Comparison of ENCODE assay signal across 2 cellular contexts in the genomic region with DNA sequence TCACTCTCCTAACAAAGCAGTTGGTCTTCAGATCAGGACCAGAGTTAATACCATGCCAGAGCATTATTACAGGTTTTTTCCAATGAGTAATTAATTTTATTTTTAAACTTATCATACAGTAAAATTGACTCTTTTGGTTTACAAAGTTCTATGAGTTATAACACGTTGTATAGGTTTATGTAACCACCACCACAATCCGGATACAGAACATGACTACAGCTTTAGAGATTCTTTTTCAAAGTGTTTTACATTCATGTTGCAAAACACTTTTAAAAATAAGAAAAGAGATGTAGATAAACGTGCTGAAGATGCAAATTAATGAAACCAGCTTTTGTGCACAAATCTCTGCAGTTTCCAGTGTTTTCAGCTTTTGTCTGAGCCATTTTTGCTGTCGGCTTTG.
TF ChIP-seq lines count a peak whose summit lies in the region.

No MANE protein-coding gene starts in this region.

TF ChIP-seq in SK-N-SH, 30 proteins besides CTCF, POLR2A, EP300 and RAD21 (continued from another document):
- TF ChIP-seq, protein P1, sequence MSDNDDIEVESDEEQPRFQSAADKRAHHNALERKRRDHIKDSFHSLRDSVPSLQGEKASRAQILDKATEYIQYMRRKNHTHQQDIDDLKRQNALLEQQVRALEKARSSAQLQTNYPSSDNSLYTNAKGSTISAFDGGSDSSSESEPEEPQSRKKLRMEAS (IDR thresholded peaks at IDR 0.05; ENCODE audit: low read depth) = no peak
- TF ChIP-seq YY1 (IDR thresholded peaks at IDR 0.05; ENCODE audit: low read depth) = no peak
- TF ChIP-seq SMC3 (IDR thresholded peaks at IDR 0.05; ENCODE audit: low read depth, low read length) = no peak
- TF ChIP-seq FOSL2 (IDR thresholded peaks at IDR 0.05; ENCODE audit: borderline replicate concordance, low read depth) = no peak
- TF ChIP-seq RXRA (IDR thresholded peaks at IDR 0.05; ENCODE audit: borderline replicate concordance, low read depth) = no peak
- no peak for TF ChIP-seq FOXJ3 (CRISPR knock-in tag; IDR thresholded peaks at IDR 0.05)
- no peak for TF ChIP-seq CHD2 (IDR thresholded peaks at IDR 0.05; ENCODE audit: low read length, partially characterized antibody)
- no peak for TF ChIP-seq NRF1 (IDR thresholded peaks at IDR 0.05; ENCODE audit: low read depth, low read length)
- TF ChIP-seq MEF2A (IDR thresholded peaks at IDR 0.05; ENCODE audit: borderline replicate concordance, low read depth) = no peak
- no peak for TF ChIP-seq SIN3A (IDR thresholded peaks at IDR 0.05; ENCODE audit: borderline replicate concordance, low read depth, low read length)
- no peak for TF ChIP-seq GATA2 (CRISPR knock-in tag; IDR thresholded peaks at IDR 0.05)
- TF ChIP-seq MXI1 (IDR thresholded peaks at IDR 0.05; ENCODE audit: low read depth, low read length) = no peak
- TF ChIP-seq, protein P2, sequence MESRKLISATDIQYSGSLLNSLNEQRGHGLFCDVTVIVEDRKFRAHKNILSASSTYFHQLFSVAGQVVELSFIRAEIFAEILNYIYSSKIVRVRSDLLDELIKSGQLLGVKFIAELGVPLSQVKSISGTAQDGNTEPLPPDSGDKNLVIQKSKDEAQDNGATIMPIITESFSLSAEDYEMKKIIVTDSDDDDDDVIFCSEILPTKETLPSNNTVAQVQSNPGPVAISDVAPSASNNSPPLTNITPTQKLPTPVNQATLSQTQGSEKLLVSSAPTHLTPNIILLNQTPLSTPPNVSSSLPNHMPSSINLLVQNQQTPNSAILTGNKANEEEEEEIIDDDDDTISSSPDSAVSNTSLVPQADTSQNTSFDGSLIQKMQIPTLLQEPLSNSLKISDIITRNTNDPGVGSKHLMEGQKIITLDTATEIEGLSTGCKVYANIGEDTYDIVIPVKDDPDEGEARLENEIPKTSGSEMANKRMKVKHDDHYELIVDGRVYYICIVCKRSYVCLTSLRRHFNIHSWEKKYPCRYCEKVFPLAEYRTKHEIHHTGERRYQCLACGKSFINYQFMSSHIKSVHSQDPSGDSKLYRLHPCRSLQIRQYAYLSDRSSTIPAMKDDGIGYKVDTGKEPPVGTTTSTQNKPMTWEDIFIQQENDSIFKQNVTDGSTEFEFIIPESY (IDR thresholded peaks at IDR 0.05; ENCODE audit: borderline replicate concordance, low read depth) = no peak
- no peak for TF ChIP-seq POLR2AphosphoS5 (IDR thresholded peaks at IDR 0.05; ENCODE audit: low read depth, low read length)

TF ChIP-seq in SK-N-SH treated with all-trans-retinoic acid at 6 μM for 48 hours, 23 proteins besides CTCF, POLR2A, EP300 and RAD21 (continued from another document):
- TF ChIP-seq, protein P3, sequence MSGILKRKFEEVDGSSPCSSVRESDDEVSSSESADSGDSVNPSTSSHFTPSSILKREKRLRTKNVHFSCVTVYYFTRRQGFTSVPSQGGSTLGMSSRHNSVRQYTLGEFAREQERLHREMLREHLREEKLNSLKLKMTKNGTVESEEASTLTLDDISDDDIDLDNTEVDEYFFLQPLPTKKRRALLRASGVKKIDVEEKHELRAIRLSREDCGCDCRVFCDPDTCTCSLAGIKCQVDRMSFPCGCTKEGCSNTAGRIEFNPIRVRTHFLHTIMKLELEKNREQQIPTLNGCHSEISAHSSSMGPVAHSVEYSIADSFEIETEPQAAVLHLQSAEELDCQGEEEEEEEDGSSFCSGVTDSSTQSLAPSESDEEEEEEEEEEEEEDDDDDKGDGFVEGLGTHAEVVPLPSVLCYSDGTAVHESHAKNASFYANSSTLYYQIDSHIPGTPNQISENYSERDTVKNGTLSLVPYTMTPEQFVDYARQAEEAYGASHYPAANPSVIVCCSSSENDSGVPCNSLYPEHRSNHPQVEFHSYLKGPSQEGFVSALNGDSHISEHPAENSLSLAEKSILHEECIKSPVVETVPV (CRISPR knock-in tag; IDR thresholded peaks at IDR 0.05) = no peak
- TF ChIP-seq, protein P4, sequence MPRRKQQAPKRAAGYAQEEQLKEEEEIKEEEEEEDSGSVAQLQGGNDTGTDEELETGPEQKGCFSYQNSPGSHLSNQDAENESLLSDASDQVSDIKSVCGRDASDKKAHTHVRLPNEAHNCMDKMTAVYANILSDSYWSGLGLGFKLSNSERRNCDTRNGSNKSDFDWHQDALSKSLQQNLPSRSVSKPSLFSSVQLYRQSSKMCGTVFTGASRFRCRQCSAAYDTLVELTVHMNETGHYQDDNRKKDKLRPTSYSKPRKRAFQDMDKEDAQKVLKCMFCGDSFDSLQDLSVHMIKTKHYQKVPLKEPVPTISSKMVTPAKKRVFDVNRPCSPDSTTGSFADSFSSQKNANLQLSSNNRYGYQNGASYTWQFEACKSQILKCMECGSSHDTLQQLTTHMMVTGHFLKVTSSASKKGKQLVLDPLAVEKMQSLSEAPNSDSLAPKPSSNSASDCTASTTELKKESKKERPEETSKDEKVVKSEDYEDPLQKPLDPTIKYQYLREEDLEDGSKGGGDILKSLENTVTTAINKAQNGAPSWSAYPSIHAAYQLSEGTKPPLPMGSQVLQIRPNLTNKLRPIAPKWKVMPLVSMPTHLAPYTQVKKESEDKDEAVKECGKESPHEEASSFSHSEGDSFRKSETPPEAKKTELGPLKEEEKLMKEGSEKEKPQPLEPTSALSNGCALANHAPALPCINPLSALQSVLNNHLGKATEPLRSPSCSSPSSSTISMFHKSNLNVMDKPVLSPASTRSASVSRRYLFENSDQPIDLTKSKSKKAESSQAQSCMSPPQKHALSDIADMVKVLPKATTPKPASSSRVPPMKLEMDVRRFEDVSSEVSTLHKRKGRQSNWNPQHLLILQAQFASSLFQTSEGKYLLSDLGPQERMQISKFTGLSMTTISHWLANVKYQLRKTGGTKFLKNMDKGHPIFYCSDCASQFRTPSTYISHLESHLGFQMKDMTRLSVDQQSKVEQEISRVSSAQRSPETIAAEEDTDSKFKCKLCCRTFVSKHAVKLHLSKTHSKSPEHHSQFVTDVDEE (CRISPR knock-in tag; IDR thresholded peaks at IDR 0.05) = no peak
- TF ChIP-seq, protein P5, sequence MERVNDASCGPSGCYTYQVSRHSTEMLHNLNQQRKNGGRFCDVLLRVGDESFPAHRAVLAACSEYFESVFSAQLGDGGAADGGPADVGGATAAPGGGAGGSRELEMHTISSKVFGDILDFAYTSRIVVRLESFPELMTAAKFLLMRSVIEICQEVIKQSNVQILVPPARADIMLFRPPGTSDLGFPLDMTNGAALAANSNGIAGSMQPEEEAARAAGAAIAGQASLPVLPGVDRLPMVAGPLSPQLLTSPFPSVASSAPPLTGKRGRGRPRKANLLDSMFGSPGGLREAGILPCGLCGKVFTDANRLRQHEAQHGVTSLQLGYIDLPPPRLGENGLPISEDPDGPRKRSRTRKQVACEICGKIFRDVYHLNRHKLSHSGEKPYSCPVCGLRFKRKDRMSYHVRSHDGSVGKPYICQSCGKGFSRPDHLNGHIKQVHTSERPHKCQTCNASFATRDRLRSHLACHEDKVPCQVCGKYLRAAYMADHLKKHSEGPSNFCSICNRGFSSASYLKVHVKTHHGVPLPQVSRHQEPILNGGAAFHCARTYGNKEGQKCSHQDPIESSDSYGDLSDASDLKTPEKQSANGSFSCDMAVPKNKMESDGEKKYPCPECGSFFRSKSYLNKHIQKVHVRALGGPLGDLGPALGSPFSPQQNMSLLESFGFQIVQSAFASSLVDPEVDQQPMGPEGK (CRISPR knock-in tag; IDR thresholded peaks at IDR 0.05; ENCODE audit: borderline replicate concordance) = no peak
- no peak for TF ChIP-seq ZFP3 (CRISPR knock-in tag; IDR thresholded peaks at IDR 0.05)
- TF ChIP-seq ZC3H10 (CRISPR knock-in tag; IDR thresholded peaks at IDR 0.05) = no peak
- no peak for TF ChIP-seq ZNF70 (CRISPR knock-in tag; IDR thresholded peaks at IDR 0.05)
- no peak for TF ChIP-seq PPARA (CRISPR knock-in tag; IDR thresholded peaks at IDR 0.05; ENCODE audit: borderline replicate concordance)
- no peak for TF ChIP-seq BACH2 (CRISPR knock-in tag; IDR thresholded peaks at IDR 0.05; ENCODE audit: borderline replicate concordance)
- TF ChIP-seq ZFP30 (CRISPR knock-in tag; IDR thresholded peaks at IDR 0.05) = no peak
- TF ChIP-seq TOX (CRISPR knock-in tag; IDR thresholded peaks at IDR 0.05; ENCODE audit: borderline replicate concordance) = no peak
- TF ChIP-seq RARB (CRISPR knock-in tag; IDR thresholded peaks at IDR 0.05) = no peak
